8 cellular contexts compared by ENCODE assay signal in genomic region chr20:5504061-5504739, GRCh38.
DNase-seq lines count a peak whose midpoint lies in the region; ATAC-seq and TF ChIP-seq lines count a peak whose summit lies in the region.

No MANE protein-coding gene starts in this region.

- CTCF ChIA-PET in WTC11 (lab: Charles Lee), result no interaction called here

- TF ChIP-seq POLR2A in prostate gland (IDR thresholded peaks at IDR 0.05) (no peak), GM18505 (IDR thresholded peaks at IDR 0.05; ENCODE audit: borderline replicate concordance, extremely low read depth, insufficient read depth, insufficient read length) (no peak)

- H3K27me3 ChIP-seq in GM23248 (replicated peaks; ENCODE audit: insufficient read depth), result no peaks in the 10 kb centered on the region
- H3K27me3 ChIP-seq in prostate gland (replicated peaks; ENCODE audit: insufficient read depth), result no peaks in the 10 kb centered on the region

- no peaks in the 10 kb centered on the region for H3K79me2 ChIP-seq in GM23248 (ENCODE audit: insufficient read depth)

- H3K4me2 ChIP-seq in GM23248 (ENCODE audit: unreplicated experiment), result peak overlapping the region; percentile 94

- H3K27ac Mint-ChIP-seq in WTC11, result no peak overlapping the region

- H3K9me2 ChIP-seq in GM23248 (ENCODE audit: insufficient read depth), result no peaks in the 10 kb centered on the region

- no peaks in the 10 kb centered on the region for H3K4me1 Mint-ChIP-seq in WTC11

- in situ Hi-C loops in GM23248 (cut with MboI), result no loop called here

- no peaks in the 10 kb centered on the region for H3K27me3 Mint-ChIP-seq in WTC11 (ENCODE audit: low read depth)

- H3K4me3 ChIP-seq in GM23248 (peak overlapping the region; percentile 78), prostate gland (peak overlapping the region; percentile 31 to 32)

- WGBS in GM23248 (ENCODE audit: low coverage in 1 of 2, low lambda C conversion rate in 2 of 2, missing lambda C conversion rate in 2 of 2), 2 experiments, result 2 to 4% methylated on average over 28 to 32 of the region's 34 CpGs
- 4% methylated on average over 34 of the region's 34 CpGs for WGBS in prostate gland

- H3K36me3 ChIP-seq in GM23248 (ENCODE audit: low read depth) (no peaks in the 10 kb centered on the region), prostate gland (no peaks in the 10 kb centered on the region)

- peak overlapping the region; percentile 80 for H3K9ac ChIP-seq in GM23248

- intact Hi-C loops in cardiac septum (cut with DNase I) (no loop called here), prostate gland (cut with DNase I) (no loop called here)

- H3K4me3 Mint-ChIP-seq in WTC11, result peak overlapping the region; percentile 62

- DNase-seq in Ammon's horn (ENCODE audit: low spot score) (peak; percentile 78), GM23248 (peak; percentile 75), WTC11 (ENCODE audit: low spot score) (peak; percentile 30), cardiac septum (ENCODE audit: low spot score) (peak; percentile 83), prostate gland (ENCODE audit: low spot score) (no peak)

- H3K27ac ChIP-seq in GM23248 (no peak overlapping the region), prostate gland (no peak overlapping the region)

- H3K4me1 ChIP-seq in GM23248 (ENCODE audit: insufficient read depth) (no peaks in the 10 kb centered on the region), prostate gland (replicated peaks) (no peaks in the 10 kb centered on the region)

- TF ChIP-seq CTCF in WTC11 (IDR thresholded peaks at IDR 0.05), result no peak
- TF ChIP-seq CTCF in prostate gland (IDR thresholded peaks at IDR 0.05), result peak in 1 of 4 experiments; percentile 12

- no peaks in the 10 kb centered on the region for H3F3A ChIP-seq in GM23248 (ENCODE audit: insufficient read depth)

- H3K9me3 Mint-ChIP-seq in WTC11, result no peaks in the 10 kb centered on the region

- peak; percentile 65 for ATAC-seq in WTC11
- no peak for ATAC-seq in HG03025 (IDR thresholded peaks at IDR 0.05; ENCODE audit: low FRiP score, unreplicated experiment)
- no peak for ATAC-seq in GM21723 (IDR thresholded peaks at IDR 0.05; ENCODE audit: unreplicated experiment)
- no peak for ATAC-seq in GM18505 (IDR thresholded peaks at IDR 0.05; ENCODE audit: unreplicated experiment)

- peak overlapping the region; percentile 92 for H2AFZ ChIP-seq in GM23248

- POLR2A ChIA-PET in WTC11 (lab: Charles Lee), result no interaction called here

- no peaks in the 10 kb centered on the region for H3K9me3 ChIP-seq in GM23248 (ENCODE audit: low read depth)
- H3K9me3 ChIP-seq in prostate gland, result no peaks in the 10 kb centered on the region

- no peaks in the 10 kb centered on the region for H3K36me3 Mint-ChIP-seq in WTC11

- no peaks in the 10 kb centered on the region for H4K20me1 ChIP-seq in GM23248 (ENCODE audit: insufficient read depth)

TF ChIP-seq in WTC11, 78 proteins besides CTCF, POLR2A, EP300 and RAD21 (continues in another document):
- no peak for TF ChIP-seq ZNF263 (CRISPR knock-in tag; IDR thresholded peaks at IDR 0.05; ENCODE audit: low read depth)
- TF ChIP-seq GABPB1 (CRISPR knock-in tag; IDR thresholded peaks at IDR 0.05), result peak; percentile 54; the same call in 1 of the 2 replicates
- peak; percentile 84 for TF ChIP-seq USF2 (CRISPR knock-in tag; IDR thresholded peaks at IDR 0.05)
- no peak for TF ChIP-seq MYBL2 (CRISPR knock-in tag; IDR thresholded peaks at IDR 0.05)
- no peak for TF ChIP-seq NR1H2 (CRISPR knock-in tag; IDR thresholded peaks at IDR 0.05)
- no peak for TF ChIP-seq HMGXB4 (CRISPR knock-in tag; IDR thresholded peaks at IDR 0.05)
- no peak for TF ChIP-seq KAT7 (CRISPR knock-in tag; IDR thresholded peaks at IDR 0.05; ENCODE audit: borderline replicate concordance)
- no peak for TF ChIP-seq ATF2 (CRISPR knock-in tag; IDR thresholded peaks at IDR 0.05; ENCODE audit: borderline replicate concordance, low read depth)
- TF ChIP-seq NFYB (CRISPR knock-in tag; conservative IDR thresholded peaks at IDR 0.05; ENCODE audit: low read depth), result peak; percentile 49
- TF ChIP-seq ZNF281 (CRISPR knock-in tag; IDR thresholded peaks at IDR 0.05), result no peak
- no peak for TF ChIP-seq RELA (CRISPR knock-in tag; IDR thresholded peaks at IDR 0.05; ENCODE audit: borderline replicate concordance)
- TF ChIP-seq ZNF416 (CRISPR knock-in tag; IDR thresholded peaks at IDR 0.05), result no peak
- peak; percentile 56; the same call in 1 of the 2 replicates for TF ChIP-seq USF1 (CRISPR knock-in tag; IDR thresholded peaks at IDR 0.05)
